ENCODE assay signal across 1 cellular context in genomic region chr13:24362435-24362951, GRCh38.
TF ChIP-seq lines count a peak whose summit lies in the region.

No MANE protein-coding gene starts in this region.

TF ChIP-seq in H1, 55 proteins besides CTCF, POLR2A, EP300 and RAD21 (continued from another document):
- TF ChIP-seq RBBP5 (IDR thresholded peaks at IDR 0.05; ENCODE audit: borderline replicate concordance, low read depth, low read length) (no peak), EZH2 (IDR thresholded peaks at IDR 0.05; ENCODE audit: low read depth, low read length, severe bottlenecking) (no peak), NANOG (IDR thresholded peaks at IDR 0.05; ENCODE audit: insufficient read depth, low read depth, low read length, poor library complexity, severe bottlenecking) (no peak), CBX5 (IDR thresholded peaks at IDR 0.05; ENCODE audit: low read depth, low read length) (no peak), HDAC2 (IDR thresholded peaks at IDR 0.05; ENCODE audit: borderline replicate concordance in 1 of 2, low read depth in 2 of 2, low read length in 2 of 2) (no peak), SIRT6 (IDR thresholded peaks at IDR 0.05; ENCODE audit: low read length) (no peak), NRF1 (IDR thresholded peaks at IDR 0.05; ENCODE audit: low read depth, low read length) (no peak), CTBP2 (IDR thresholded peaks at IDR 0.05; ENCODE audit: borderline replicate concordance, insufficient read depth, insufficient read length, low read length) (no peak), EGR1 (IDR thresholded peaks at IDR 0.05; ENCODE audit: borderline replicate concordance, low read depth, low read length) (no peak), SRF (IDR thresholded peaks at IDR 0.05; ENCODE audit: low read depth, low read length) (no peak), TAF1 (IDR thresholded peaks at IDR 0.05; ENCODE audit: low read depth, low read length) (no peak)
